In the genomic region with DNA sequence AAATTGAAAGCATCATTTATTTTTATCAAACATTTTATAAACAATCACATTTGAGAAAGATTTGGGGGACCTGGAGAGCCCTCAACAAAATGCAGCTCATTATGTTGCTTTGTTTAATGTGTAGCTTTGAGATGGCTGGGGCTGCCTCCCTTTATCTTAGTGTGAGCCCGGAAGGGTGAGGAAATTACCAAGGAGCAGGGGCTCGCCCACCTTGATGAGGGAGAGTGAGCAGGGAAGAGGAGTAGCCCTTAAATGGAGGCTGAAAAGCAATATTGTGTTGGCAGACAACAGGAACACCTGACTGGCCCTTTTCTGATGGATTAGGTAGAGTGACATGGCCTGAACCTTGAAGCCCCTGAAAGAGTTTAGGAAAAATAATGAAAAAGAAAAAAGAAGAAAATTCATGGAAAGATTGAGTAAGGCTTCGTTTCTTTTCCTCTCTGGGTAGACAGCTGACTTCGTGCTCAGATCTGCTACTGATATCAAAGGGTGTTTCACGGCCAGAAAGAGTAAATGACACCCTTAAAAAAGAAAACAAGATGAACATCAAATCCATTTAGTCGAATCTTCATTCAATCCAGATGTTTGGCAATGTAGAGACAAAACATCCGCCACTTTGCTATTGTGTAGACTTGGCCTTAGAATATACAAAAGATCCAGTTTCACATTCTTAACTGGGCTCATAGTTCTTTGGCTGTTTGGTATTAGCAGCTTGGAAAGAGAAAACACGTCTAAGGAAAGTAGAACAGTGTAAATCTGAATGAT, we compare ENCODE assay signal across 13 cellular contexts.
A peak's percentile ranks its signal among the peaks of the same experiment; 100 is the strongest.
DNase-seq lines count a peak whose midpoint lies in the region; ATAC-seq, FAIRE-seq and TF ChIP-seq lines count a peak whose summit lies in the region.
"Had no signal": no experiment of that assay in that cellular context is flagged by ENCODE, and none has a peak within 500 bp of the region (broad histone marks: within the 10 kb centered on the region; RNA-seq: fewer than 3 reads in every experiment).

No MANE protein-coding gene starts in this region.

- H3K27ac ChIP-seq in GM23248 (no peak overlapping the region), K562 (ENCODE audit: extremely low read depth, low read depth, low read length) (no peak overlapping the region), right cardiac atrium (ENCODE audit: low read length) (peak overlapping the region; percentile 91), smooth muscle cell (ENCODE audit: low read depth) (no peak overlapping the region), WERI-Rb-1 (no peak overlapping the region)
- H3K27ac ChIP-seq: SJCRH30 had no signal

- FAIRE-seq in K562 (lab: Jason Lieb, UNC): no peak
- FAIRE-seq: GM19239 had no signal

- in situ Hi-C loops in GM23248 (cut with MboI): loop anchor here (25.0 kb wide), 1 partner anchor 557 kb away; no protein-coding TSS in a partner anchor
- in situ Hi-C loops in K562 (cut with MboI): loop anchor here (25.0 kb wide), 1 partner anchor 557 kb away; no protein-coding TSS in a partner anchor

- POLR2A ChIA-PET in K562 (lab: Yijun Ruan, JAX): interaction anchor here (0.8 kb wide), 1 partner anchor 388 kb away, joined by 3 read pairs; no protein-coding TSS in a partner anchor

- H3F3A ChIP-seq in GM23248 (ENCODE audit: insufficient read depth): peaks cover 30% of the 10 kb centered on the region
- H3F3A ChIP-seq in smooth muscle cell (ENCODE audit: low read depth): peaks cover 5% of the 10 kb centered on the region

- H2AFZ ChIP-seq in GM23248: peak overlapping the region; percentile 67
- peak overlapping the region; percentile 50; the same call in 1 of the 2 replicates for H2AFZ ChIP-seq in K562 (ENCODE audit: low read depth, low read length)
- H2AFZ ChIP-seq in smooth muscle cell (ENCODE audit: low read depth): peak overlapping the region; percentile 47

- CTCF ChIA-PET in K562 (lab: Yijun Ruan, JAX; ENCODE audit: low intra/inter-chr PET ratio): no interaction called here

- no peaks in the 10 kb centered on the region for H4K20me1 ChIP-seq in GM23248 (ENCODE audit: insufficient read depth)
- no peaks in the 10 kb centered on the region for H4K20me1 ChIP-seq in K562 (replicated peaks; ENCODE audit: control insufficient read depth, insufficient read depth, low read length)
- H4K20me1 ChIP-seq in smooth muscle cell (ENCODE audit: low read depth): no peaks in the 10 kb centered on the region

- H3K36me3 ChIP-seq in GM23248 (ENCODE audit: low read depth) (no peaks in the 10 kb centered on the region), K562 (ENCODE audit: control insufficient read depth, insufficient read depth, low read length) (no peaks in the 10 kb centered on the region), smooth muscle cell (ENCODE audit: low read depth) (no peaks in the 10 kb centered on the region), WERI-Rb-1 (no peaks in the 10 kb centered on the region)
- H3K36me3 ChIP-seq: SJCRH30 had no signal

- TF ChIP-seq POLR2A in K562 (conservative IDR thresholded peaks at IDR 0.05): no peak

- H3K9me1 ChIP-seq in K562 (ENCODE audit: control insufficient read depth, insufficient read depth, low read length): no peaks in the 10 kb centered on the region

- no peak for TF ChIP-seq RAD21 in K562 (CRISPR knock-in tag; conservative IDR thresholded peaks at IDR 0.05 in 1 of 2, IDR thresholded peaks at IDR 0.05 in 1 of 2)

- H3K9ac ChIP-seq in GM23248: no peak overlapping the region; the same call in 1 of the 2 replicates
- no peak overlapping the region for H3K9ac ChIP-seq in K562 (ENCODE audit: insufficient read depth in 1 of 2, low read depth in 2 of 2, low read length in 2 of 2)
- no peak overlapping the region for H3K9ac ChIP-seq in smooth muscle cell (ENCODE audit: low read depth)

- H3K4me1 ChIP-seq in GM23248 (ENCODE audit: insufficient read depth) (peaks cover 30% of the 10 kb centered on the region), K562 (replicated peaks in 1 of 2; ENCODE audit: control insufficient read depth in 2 of 2, insufficient read depth in 2 of 2, low read length in 2 of 2) (no peaks in the 10 kb centered on the region), right cardiac atrium (ENCODE audit: control insufficient read depth, insufficient read depth, low read length) (peaks cover 3% of the 10 kb centered on the region), smooth muscle cell (ENCODE audit: low read depth) (peaks cover 16% of the 10 kb centered on the region)
- H3K4me1 ChIP-seq: SJCRH30 had no signal

- H3K79me2 ChIP-seq in GM23248 (ENCODE audit: insufficient read depth) (no peaks in the 10 kb centered on the region), K562 (ENCODE audit: control insufficient read depth, insufficient read depth, low read length) (no peaks in the 10 kb centered on the region), smooth muscle cell (ENCODE audit: low read depth) (no peaks in the 10 kb centered on the region)

- H3K9me3 ChIP-seq in GM23248 (ENCODE audit: low read depth): no peaks in the 10 kb centered on the region
- no peaks in the 10 kb centered on the region for H3K9me3 ChIP-seq in K562 (replicated peaks; ENCODE audit: control insufficient read depth, insufficient read depth, low read depth, low read length)
- H3K9me3 ChIP-seq in right cardiac atrium (ENCODE audit: control insufficient read depth, low read length): no peaks in the 10 kb centered on the region
- H3K9me3 ChIP-seq in smooth muscle cell (replicated peaks; ENCODE audit: low read depth): no peaks in the 10 kb centered on the region
- H3K9me3 ChIP-seq in WERI-Rb-1 (ENCODE audit: severe bottlenecking): peaks cover 6% of the 10 kb centered on the region
- H3K9me3 ChIP-seq: SJCRH30 had no signal

- TF ChIP-seq CTCF in K562 (IDR thresholded peaks at IDR 0.05 in 2 of 3, conservative IDR thresholded peaks at IDR 0.05 in 1 of 3; ENCODE audit: insufficient read depth in 2 of 3, low read depth in 1 of 3, low read length in 3 of 3) (no peak), smooth muscle cell (IDR thresholded peaks at IDR 0.05; ENCODE audit: borderline replicate concordance, insufficient read depth, poor library complexity, severe bottlenecking) (no peak), WERI-Rb-1 (IDR thresholded peaks at IDR 0.05; ENCODE audit: low read depth, low read length) (no peak)

- no peaks in the 10 kb centered on the region for H3K9me2 ChIP-seq in GM23248 (ENCODE audit: insufficient read depth)

- H3K4me2 ChIP-seq in GM23248 (ENCODE audit: unreplicated experiment) (peak overlapping the region; percentile 30), K562 (ENCODE audit: insufficient read depth, low read length) (peak overlapping the region; percentile 0; the same call in 1 of the 2 replicates), smooth muscle cell (no peak overlapping the region)

- no TSS peak for BruUV-seq in K562 (replicated peaks; lab: Mats Ljungman, UMichigan)

- intact Hi-C loops in K562 (cut with micrococcal nuclease): no loop called here
- intact Hi-C loops in right cardiac atrium (cut with DNase I): no loop called here

- no peaks in the 10 kb centered on the region for H3K27me3 ChIP-seq in GM23248 (replicated peaks; ENCODE audit: insufficient read depth)
- no peaks in the 10 kb centered on the region for H3K27me3 ChIP-seq in K562 (ENCODE audit: control insufficient read depth in 2 of 2, insufficient read depth in 2 of 2, low read length in 2 of 2)
- no peaks in the 10 kb centered on the region for H3K27me3 ChIP-seq in right cardiac atrium (ENCODE audit: control insufficient read depth, insufficient read depth)
- no peaks in the 10 kb centered on the region for H3K27me3 ChIP-seq in smooth muscle cell (ENCODE audit: low read depth)
- H3K27me3 ChIP-seq in WERI-Rb-1 (ENCODE audit: insufficient read depth, low read depth, severe bottlenecking): no peaks in the 10 kb centered on the region
- H3K27me3 ChIP-seq: SJCRH30 had no signal

- DNase-seq in GM23248: peak; percentile 36
- no peak for DNase-seq in K562 (ENCODE audit: extremely low read depth in 1 of 4, low spot score in 3 of 4)
- DNase-seq in right cardiac atrium: no peak
- DNase-seq in smooth muscle cell (lab: John Stamatoyannopoulos, UW; ENCODE audit: unreplicated experiment): no peak
- DNase-seq in COLO829 (ENCODE audit: low spot score): no peak
- DNase-seq in WERI-Rb-1: no peak
- no peak for DNase-seq in NCI-H1105 treated with DMSO at 0.1 percent for 48 hours (lab: John Stamatoyannopoulos, UW)
- DNase-seq: activated naive CD4-positive, alpha-beta T cell treated with anti-CD3 and anti-CD28 coated beads, Interleukin-2, amount 50 U/mL, for 16 hours; KG1; NCI-H187; SJCRH30 had no signal

- ATAC-seq in K562 (no peak), right cardiac atrium (no peak), GM21737 (IDR thresholded peaks at IDR 0.05; ENCODE audit: unreplicated experiment) (no peak)

- H3K4me3 ChIP-seq in GM23248 (peak overlapping the region; percentile 33), K562 (no peak overlapping the region), right cardiac atrium (ENCODE audit: low read length) (peak overlapping the region; percentile 41), smooth muscle cell (no peak overlapping the region), WERI-Rb-1 (ENCODE audit: low read depth, low read length) (no peak overlapping the region)
- H3K4me3 ChIP-seq: SJCRH30 had no signal

- 27 to 30% methylated on average over 8 of the region's 8 CpGs for WGBS in GM23248 (ENCODE audit: low coverage in 1 of 2, low lambda C conversion rate in 2 of 2, missing lambda C conversion rate in 2 of 2), 2 experiments
- 19% methylated on average over 8 of the region's 8 CpGs for whole genome bisulfite sequencing in K562 (ENCODE audit: insufficient coverage, low coverage, missing lambda C conversion rate)
- 51% methylated on average over 8 of the region's 8 CpGs for WGBS in right cardiac atrium
- 70% methylated on average over 8 of the region's 8 CpGs for WGBS in smooth muscle cell (ENCODE audit: low lambda C conversion rate)

- TF ChIP-seq EP300 in K562 (IDR thresholded peaks at IDR 0.05; ENCODE audit: low read length): no peak

TF ChIP-seq in K562, 482 proteins besides CTCF, POLR2A, EP300 and RAD21:
- TF ChIP-seq CEBPB (tag; IDR thresholded peaks at IDR 0.05) (no peak), PURB (CRISPR knock-in tag; IDR thresholded peaks at IDR 0.05; ENCODE audit: low read depth) (no peak)
TF ChIP-seq in K562: peak in this region for 0.

Comparison
In these comparisons a context has a peak if more than half of its experiments do, and no peak if none do; other contexts are left out.
1. H3K4me3 ChIP-seq: peak in GM23248 (single experiment) and right cardiac atrium (single experiment); none in K562 (single experiment), smooth muscle cell (single experiment) and WERI-Rb-1 (single experiment).
2. Peak in every context shown above with its lines, with median percentiles within 50 percentile points of each other: H2AFZ ChIP-seq.